In the genomic region with DNA sequence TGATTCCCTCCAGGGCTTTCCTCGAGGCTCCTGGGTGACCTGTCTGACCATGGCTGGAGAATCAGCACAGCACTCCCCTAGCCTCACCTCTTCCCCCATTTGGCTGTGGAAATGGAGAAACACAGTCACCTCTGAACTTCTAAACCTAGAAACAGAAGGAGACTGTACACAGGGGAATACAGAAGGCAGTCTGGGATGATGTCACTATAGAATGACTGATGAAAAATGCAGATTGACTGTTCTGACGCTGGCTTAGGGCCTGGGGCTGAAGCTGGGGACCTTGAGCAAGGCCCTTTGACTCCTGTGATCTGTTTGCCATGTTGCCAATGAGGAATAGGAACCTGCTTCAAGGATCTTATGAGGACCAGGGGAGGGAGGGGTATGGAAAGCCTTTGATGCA, we compare ENCODE assay signal across 16 cellular contexts. TPM values are rescaled to one million over a fixed set of nuclear protein-coding genes. Genes with fewer than 3 reads are reported as not detected.
A peak's percentile ranks its signal among the peaks of the same experiment; 100 is the strongest.
DNase-seq lines count a peak whose midpoint lies in the region; ATAC-seq and TF ChIP-seq lines count a peak whose summit lies in the region.
"Had no signal": no experiment of that assay in that cellular context is flagged by ENCODE, and none has a peak within 500 bp of the region (broad histone marks: within the 10 kb centered on the region; RNA-seq: fewer than 3 reads in every experiment).

No MANE protein-coding gene starts in this region.

- H3K27ac ChIP-seq in effector memory CD4-positive, alpha-beta T cell (ENCODE audit: insufficient read depth, low read length, poor library complexity, severe bottlenecking), result no peak overlapping the region
- no peak overlapping the region for H3K27ac ChIP-seq in right lobe of liver
- H3K27ac ChIP-seq in OCI-LY7 (ENCODE audit: low read depth, low read length, poor library complexity, severe bottlenecking), result no peak overlapping the region
- H3K27ac ChIP-seq: body of pancreas, vagina had no signal

- no peaks in the 10 kb centered on the region for H3K27me3 ChIP-seq in effector memory CD4-positive, alpha-beta T cell (replicated peaks; ENCODE audit: control insufficient read depth, insufficient read depth, low read length, poor library complexity, severe bottlenecking)
- H3K27me3 ChIP-seq in right lobe of liver, result no peaks in the 10 kb centered on the region
- H3K27me3 ChIP-seq: body of pancreas, vagina had no signal

- H3K9me3 ChIP-seq in effector memory CD4-positive, alpha-beta T cell (ENCODE audit: control insufficient read depth, low read length), result no peaks in the 10 kb centered on the region
- H3K9me3 ChIP-seq in right lobe of liver (no peaks in the 10 kb centered on the region), OCI-LY7 (ENCODE audit: low read length) (no peaks in the 10 kb centered on the region)
- H3K9me3 ChIP-seq: body of pancreas, HAP-1, vagina had no signal

- intact Hi-C loops in activated naive CD4-positive, alpha-beta T cell treated with anti-CD3 and anti-CD28 coated beads for 36 hours (cut with micrococcal nuclease), result no loop called here
- intact Hi-C loops in right lobe of liver (cut with DNase I), result no loop called here
- intact Hi-C loops in OCI-LY7 (cut with micrococcal nuclease; ENCODE audit: unreplicated experiment), result no loop called here

- H3K27me3 Mint-ChIP-seq in activated naive CD4-positive, alpha-beta T cell treated with anti-CD3 and anti-CD28 coated beads for 36 hours (ENCODE audit: low read depth), result no peaks in the 10 kb centered on the region
- H3K27me3 Mint-ChIP-seq in activated naive CD4-positive, alpha-beta T cell treated with anti-CD3 and anti-CD28 coated beads, Interleukin-2, amount 10 ng/mL, durations not matched to agents 7 days and 5 days, result no peaks in the 10 kb centered on the region
- H3K27me3 Mint-ChIP-seq in activated CD8-positive, alpha-beta T cell treated with anti-CD3 and anti-CD28 coated beads, Interleukin-2, amount 10 ng/mL, durations not matched to agents 7 days and 5 days (ENCODE audit: low read depth), result no peaks in the 10 kb centered on the region
- peaks cover 0 to 3% (median 0%) of the 10 kb centered on the region in 3 donors for H3K27me3 Mint-ChIP-seq in immature natural killer cell (ENCODE audit: low read depth in 3 of 3)
- no peaks in the 10 kb centered on the region for H3K27me3 Mint-ChIP-seq in stimulated activated naive B cell treated with anti-CD40 and anti-IgM and Interleukin-4, amounts not matched to agents 10 μg/mL and 1 μg/mL and 100 μg/mL, for 72 hours
- H3K27me3 Mint-ChIP-seq: activated CD4-positive, alpha-beta memory T cell treated with anti-CD3 and anti-CD28 coated beads, Interleukin-2, amount 10 ng/mL, durations not matched to agents 7 days and 5 days had no signal

- H3K4me1 Mint-ChIP-seq in activated naive CD4-positive, alpha-beta T cell treated with anti-CD3 and anti-CD28 coated beads for 36 hours (ENCODE audit: low read depth), result peaks cover 16% of the 10 kb centered on the region
- H3K4me1 Mint-ChIP-seq in activated naive CD4-positive, alpha-beta T cell treated with anti-CD3 and anti-CD28 coated beads, Interleukin-2, amount 10 ng/mL, durations not matched to agents 7 days and 5 days, result no peaks in the 10 kb centered on the region
- H3K4me1 Mint-ChIP-seq in activated CD8-positive, alpha-beta T cell treated with anti-CD3 and anti-CD28 coated beads, Interleukin-2, amount 10 ng/mL, durations not matched to agents 7 days and 5 days (ENCODE audit: low read depth), result no peaks in the 10 kb centered on the region
- H3K4me1 Mint-ChIP-seq in immature natural killer cell, result peaks cover 5 to 16% of the 10 kb centered on the region in 2 donors
- peaks cover 43 to 77% of the 10 kb centered on the region in 2 donors for H3K4me1 Mint-ChIP-seq in stimulated activated naive B cell treated with anti-CD40 and anti-IgM and Interleukin-4, amounts not matched to agents 10 μg/mL and 1 μg/mL and 100 μg/mL, for 72 hours
- H3K4me1 Mint-ChIP-seq: activated CD4-positive, alpha-beta memory T cell treated with anti-CD3 and anti-CD28 coated beads, Interleukin-2, amount 10 ng/mL, durations not matched to agents 7 days and 5 days had no signal

- H3K4me2 ChIP-seq in OCI-LY7 (ENCODE audit: low read length), result no peak overlapping the region

- DNase-seq in activated naive CD4-positive, alpha-beta T cell treated with anti-CD3 and anti-CD28 coated beads for 36 hours, result no peak
- DNase-seq in activated naive CD4-positive, alpha-beta T cell treated with anti-CD3 and anti-CD28 coated beads, Interleukin-2, amount 10 ng/mL, durations not matched to agents 7 days and 5 days, result no peak
- DNase-seq in activated CD8-positive, alpha-beta T cell treated with anti-CD3 and anti-CD28 coated beads, Interleukin-2, amount 10 ng/mL, durations not matched to agents 7 days and 5 days, result no peak
- DNase-seq in immature natural killer cell, result no peak
- no peak for DNase-seq in stimulated activated naive B cell treated with anti-CD40 and anti-IgM and Interleukin-4, amounts not matched to agents 10 μg/mL and 1 μg/mL and 100 μg/mL, for 72 hours
- DNase-seq in effector memory CD4-positive, alpha-beta T cell, result no peak
- DNase-seq in right lobe of liver, result no peak
- no peak for DNase-seq in OCI-LY7 (ENCODE audit: low spot score)
- DNase-seq: activated CD4-positive, alpha-beta memory T cell treated with anti-CD3 and anti-CD28 coated beads, Interleukin-2, amount 10 ng/mL, durations not matched to agents 7 days and 5 days; activated effector memory CD4-positive, alpha-beta T cell treated with Interleukin-2 at 50 U/mL for 16 hours; body of pancreas; NCI-H774; PC-3 had no signal

- H3K79me2 ChIP-seq in OCI-LY7 (ENCODE audit: insufficient read depth, low read depth, low read length), result no peaks in the 10 kb centered on the region

- no peak overlapping the region for H3K4me3 Mint-ChIP-seq in activated naive CD4-positive, alpha-beta T cell treated with anti-CD3 and anti-CD28 coated beads for 36 hours
- no peak overlapping the region for H3K4me3 Mint-ChIP-seq in activated naive CD4-positive, alpha-beta T cell treated with anti-CD3 and anti-CD28 coated beads, Interleukin-2, amount 10 ng/mL, durations not matched to agents 7 days and 5 days
- H3K4me3 Mint-ChIP-seq in activated CD8-positive, alpha-beta T cell treated with anti-CD3 and anti-CD28 coated beads, Interleukin-2, amount 10 ng/mL, durations not matched to agents 7 days and 5 days, result no peak overlapping the region
- H3K4me3 Mint-ChIP-seq in immature natural killer cell, result no peak overlapping the region
- H3K4me3 Mint-ChIP-seq in stimulated activated naive B cell treated with anti-CD40 and anti-IgM and Interleukin-4, amounts not matched to agents 10 μg/mL and 1 μg/mL and 100 μg/mL, for 72 hours, result peak overlapping the region in 1 of 2 donors; percentile 41
- H3K4me3 Mint-ChIP-seq: activated CD4-positive, alpha-beta memory T cell treated with anti-CD3 and anti-CD28 coated beads, Interleukin-2, amount 10 ng/mL, durations not matched to agents 7 days and 5 days had no signal

- no peak overlapping the region for H2AFZ ChIP-seq in OCI-LY7 (ENCODE audit: low read length)

- no peaks in the 10 kb centered on the region for H3K9me3 Mint-ChIP-seq in activated naive CD4-positive, alpha-beta T cell treated with anti-CD3 and anti-CD28 coated beads for 36 hours
- H3K9me3 Mint-ChIP-seq in activated naive CD4-positive, alpha-beta T cell treated with anti-CD3 and anti-CD28 coated beads, Interleukin-2, amount 10 ng/mL, durations not matched to agents 7 days and 5 days, result no peaks in the 10 kb centered on the region
- no peaks in the 10 kb centered on the region for H3K9me3 Mint-ChIP-seq in activated CD8-positive, alpha-beta T cell treated with anti-CD3 and anti-CD28 coated beads, Interleukin-2, amount 10 ng/mL, durations not matched to agents 7 days and 5 days (ENCODE audit: insufficient read depth)
- no peaks in the 10 kb centered on the region for H3K9me3 Mint-ChIP-seq in immature natural killer cell
- peaks cover 3% of the 10 kb centered on the region in 2 donors for H3K9me3 Mint-ChIP-seq in stimulated activated naive B cell treated with anti-CD40 and anti-IgM and Interleukin-4, amounts not matched to agents 10 μg/mL and 1 μg/mL and 100 μg/mL, for 72 hours
- H3K9me3 Mint-ChIP-seq: activated CD4-positive, alpha-beta memory T cell treated with anti-CD3 and anti-CD28 coated beads, Interleukin-2, amount 10 ng/mL, durations not matched to agents 7 days and 5 days had no signal

- TF ChIP-seq CTCF in right lobe of liver (IDR thresholded peaks at IDR 0.05), result no peak
- TF ChIP-seq CTCF in OCI-LY7 (conservative IDR thresholded peaks at IDR 0.05; ENCODE audit: low read length), result no peak

- H4K20me1 ChIP-seq in OCI-LY7 (ENCODE audit: insufficient read depth, low read length), result no peaks in the 10 kb centered on the region

- no peak for ATAC-seq in activated CD8-positive, alpha-beta T cell treated with anti-CD3 and anti-CD28 coated beads, Interleukin-2, amount 10 ng/mL, durations not matched to agents 7 days and 5 days
- peak; percentile 79 to 80 for ATAC-seq in stimulated activated naive B cell treated with anti-CD40 and anti-IgM and Interleukin-4, amounts not matched to agents 10 μg/mL and 1 μg/mL and 100 μg/mL, for 72 hours (replicated peaks)
- ATAC-seq in right lobe of liver, result no peak
- ATAC-seq: body of pancreas, esophagus mucosa, PC-3 had no signal

- BruUV-seq in OCI-LY7 (replicated peaks; lab: Mats Ljungman, UMichigan), result no TSS peak

- no peak overlapping the region for H3K4me3 ChIP-seq in effector memory CD4-positive, alpha-beta T cell (ENCODE audit: insufficient read depth, low read depth, low read length, poor library complexity, severe bottlenecking)
- H3K4me3 ChIP-seq in right lobe of liver (no peak overlapping the region), OCI-LY7 (ENCODE audit: low read depth, low read length, poor library complexity, severe bottlenecking) (no peak overlapping the region)
- H3K4me3 ChIP-seq: body of pancreas, HAP-1, vagina had no signal

- no peaks in the 10 kb centered on the region for H3K9me2 ChIP-seq in OCI-LY7 (ENCODE audit: insufficient read depth, low read length)

- POLR2A ChIA-PET in activated CD8-positive, alpha-beta T cell treated with anti-CD3 and anti-CD28 coated beads, Interleukin-2, amount 10 ng/mL, durations not matched to agents 7 days and 5 days (lab: Charles Lee), result no interaction called here
- POLR2A ChIA-PET in OCI-LY7 (lab: Charles Lee), result interaction anchor here (0.6 to 1.6 kb wide), 2 partner anchors 12 to 21 kb away, joined by 3 to 6 read pairs; no protein-coding TSS in a partner anchor

- H3K4me1 ChIP-seq in effector memory CD4-positive, alpha-beta T cell (ENCODE audit: control insufficient read depth, insufficient read depth, low read length, poor library complexity, severe bottlenecking), result no peaks in the 10 kb centered on the region
- H3K4me1 ChIP-seq in right lobe of liver (no peaks in the 10 kb centered on the region), OCI-LY7 (ENCODE audit: insufficient read depth, low read length, poor library complexity, severe bottlenecking) (peaks cover 7% of the 10 kb centered on the region)
- H3K4me1 ChIP-seq: body of pancreas, vagina had no signal

- CTCF ChIA-PET in activated naive CD4-positive, alpha-beta T cell treated with anti-CD3 and anti-CD28 coated beads for 36 hours (lab: Charles Lee), result interaction anchor here (1.4 kb wide), 2 partner anchors 16 to 67 kb away, joined by 4 to 5 read pairs; no protein-coding TSS in a partner anchor
- CTCF ChIA-PET in activated naive CD4-positive, alpha-beta T cell treated with anti-CD3 and anti-CD28 coated beads, Interleukin-2, amount 10 ng/mL, durations not matched to agents 7 days and 5 days (lab: Charles Lee), result interaction anchor here (2.9 kb wide), 1 partner anchor 56 kb away, joined by 8 read pairs; no protein-coding TSS in a partner anchor
- CTCF ChIA-PET in activated CD8-positive, alpha-beta T cell treated with anti-CD3 and anti-CD28 coated beads, Interleukin-2, amount 10 ng/mL, durations not matched to agents 7 days and 5 days (lab: Charles Lee), result interaction anchor here (0.5 to 1.2 kb wide), 4 partner anchors 10 to 67 kb away, joined by 3 to 6 read pairs (median 4); no protein-coding TSS in a partner anchor
- CTCF ChIA-PET in OCI-LY7 (lab: Charles Lee; ENCODE audit: unreplicated experiment), result interaction anchor here (0.7 to 1.2 kb wide), 3 partner anchors 65 to 282 kb away, joined by 3 to 4 read pairs (median 3); no protein-coding TSS in a partner anchor

- no peak for TF ChIP-seq POLR2A in right lobe of liver (IDR thresholded peaks at IDR 0.05)

- peaks cover 60% of the 10 kb centered on the region for H3K36me3 ChIP-seq in effector memory CD4-positive, alpha-beta T cell (ENCODE audit: control insufficient read depth, insufficient read depth, low read length)
- peaks cover 0 to 24% (median 0%) of the 10 kb centered on the region in 4 donors for H3K36me3 ChIP-seq in right lobe of liver
- peaks cover 93% of the 10 kb centered on the region for H3K36me3 ChIP-seq in OCI-LY7 (ENCODE audit: insufficient read depth, low read length)
- H3K36me3 ChIP-seq: HAP-1 had no signal

- peaks cover 6% of the 10 kb centered on the region for H3K36me3 Mint-ChIP-seq in activated naive CD4-positive, alpha-beta T cell treated with anti-CD3 and anti-CD28 coated beads for 36 hours (ENCODE audit: low read depth)
- H3K36me3 Mint-ChIP-seq in activated naive CD4-positive, alpha-beta T cell treated with anti-CD3 and anti-CD28 coated beads, Interleukin-2, amount 10 ng/mL, durations not matched to agents 7 days and 5 days, result peaks cover 59% of the 10 kb centered on the region
- H3K36me3 Mint-ChIP-seq in activated CD8-positive, alpha-beta T cell treated with anti-CD3 and anti-CD28 coated beads, Interleukin-2, amount 10 ng/mL, durations not matched to agents 7 days and 5 days (ENCODE audit: low read depth), result peaks cover 52% of the 10 kb centered on the region
- H3K36me3 Mint-ChIP-seq in immature natural killer cell, result peaks cover 15 to 36% (median 16%) of the 10 kb centered on the region in 3 donors
- peaks cover 59 to 72% of the 10 kb centered on the region in 2 donors for H3K36me3 Mint-ChIP-seq in stimulated activated naive B cell treated with anti-CD40 and anti-IgM and Interleukin-4, amounts not matched to agents 10 μg/mL and 1 μg/mL and 100 μg/mL, for 72 hours

- H3K27ac Mint-ChIP-seq in activated naive CD4-positive, alpha-beta T cell treated with anti-CD3 and anti-CD28 coated beads for 36 hours, result peak overlapping the region; percentile 47
- H3K27ac Mint-ChIP-seq in activated naive CD4-positive, alpha-beta T cell treated with anti-CD3 and anti-CD28 coated beads, Interleukin-2, amount 10 ng/mL, durations not matched to agents 7 days and 5 days, result no peak overlapping the region
- peak overlapping the region; percentile 26 for H3K27ac Mint-ChIP-seq in activated CD8-positive, alpha-beta T cell treated with anti-CD3 and anti-CD28 coated beads, Interleukin-2, amount 10 ng/mL, durations not matched to agents 7 days and 5 days
- H3K27ac Mint-ChIP-seq in immature natural killer cell, result peak overlapping the region in 5 of 6 donors; percentile 3 to 78 (median 63)
- H3K27ac Mint-ChIP-seq in stimulated activated naive B cell treated with anti-CD40 and anti-IgM and Interleukin-4, amounts not matched to agents 10 μg/mL and 1 μg/mL and 100 μg/mL, for 72 hours, result peak overlapping the region; percentile 95
- H3K27ac Mint-ChIP-seq: activated CD4-positive, alpha-beta memory T cell treated with anti-CD3 and anti-CD28 coated beads, Interleukin-2, amount 10 ng/mL, durations not matched to agents 7 days and 5 days had no signal

- 64% methylated on average over 2 of the region's 2 CpGs for WGBS in right lobe of liver (ENCODE audit: insufficient coverage, low coverage, low lambda C conversion rate, missing lambda C conversion rate)

RNA-seq across cellular contexts. Expression of gene ANXA6, which starts 24.2 kb away (rescaled TPM):
- total RNA-seq in activated naive CD4-positive, alpha-beta T cell treated with anti-CD3 and anti-CD28 coated beads for 36 hours, result 100 to 1,000 TPM; 272 to 284 TPM
- total RNA-seq in activated CD8-positive, alpha-beta T cell treated with anti-CD3 and anti-CD28 coated beads, Interleukin-2, amount 10 ng/mL, durations not matched to agents 7 days and 5 days, result 100 to 1,000 TPM; 481 to 495 TPM
- 100 to 1,000 TPM; 313 to 679 (median 395) TPM for polyA plus RNA-seq in immature natural killer cell
- total RNA-seq in right lobe of liver (100 to 1,000 TPM; 143 to 236 (median 165) TPM), OCI-LY7 (2022) (52.9 and 74.1 TPM in 2 replicates)
- 26.1 and 35.6 TPM in 2 replicates for total RNA-seq in OCI-LY7 (2014; rRNA removed; shearing (Covaris generic))

RNA-seq across cellular contexts. Expression of gene CCDC69, which starts 42.1 kb away (rescaled TPM):
- 10 to 100 TPM; 15.5 to 18.5 TPM for total RNA-seq in activated naive CD4-positive, alpha-beta T cell treated with anti-CD3 and anti-CD28 coated beads for 36 hours
- total RNA-seq in activated CD8-positive, alpha-beta T cell treated with anti-CD3 and anti-CD28 coated beads, Interleukin-2, amount 10 ng/mL, durations not matched to agents 7 days and 5 days, result 10 to 100 TPM; 87.6 to 92.7 TPM
- polyA plus RNA-seq in immature natural killer cell, result 100 to 1,000 TPM in 2 of 3 donors, 10 to 100 TPM in 1; 88.1 to 256 (median 149) TPM
- total RNA-seq in right lobe of liver (10 to 100 TPM; 11.8 to 30.9 (median 22.9) TPM), OCI-LY7 (2022) (118 and 119 TPM in 2 replicates)
- 111 and 123 TPM in 2 replicates for total RNA-seq in OCI-LY7 (2014; rRNA removed; shearing (Covaris generic))

Comparison
In these comparisons a context has a peak if more than half of its experiments do, and no peak if none do; other contexts are left out.
1. ATAC-seq: peak in stimulated activated naive B cell treated with anti-CD40 and anti-IgM and Interleukin-4, amounts not matched to agents 10 μg/mL and 1 μg/mL and 100 μg/mL, for 72 hours (2 of 2); none in activated CD8-positive, alpha-beta T cell treated with anti-CD3 and anti-CD28 coated beads, Interleukin-2, amount 10 ng/mL, durations not matched to agents 7 days and 5 days (single experiment) and right lobe of liver (0 of 4).